Comparison of ENCODE assay signal across 8 cellular contexts in the genomic region with DNA sequence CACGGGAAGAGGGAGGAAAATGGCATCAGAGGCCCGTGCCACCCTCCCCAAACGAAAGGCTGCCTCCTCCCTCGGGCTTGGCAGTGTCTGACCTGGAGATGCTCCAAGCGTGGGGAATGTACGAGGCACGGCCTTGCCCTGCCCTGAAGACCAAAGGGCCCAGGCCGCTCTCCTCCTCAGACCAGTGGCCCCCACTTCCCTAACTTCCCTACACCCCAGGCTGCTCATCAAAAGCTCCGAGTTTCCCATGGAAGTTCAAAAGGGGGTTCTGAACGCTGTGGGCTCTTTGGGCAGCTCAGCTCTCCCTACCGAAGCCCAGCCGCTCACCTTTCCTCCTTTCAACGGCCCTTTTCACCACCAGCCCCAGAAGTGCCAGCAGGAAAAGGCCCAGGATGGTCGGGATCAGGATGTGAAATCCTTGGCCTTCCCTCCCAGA. TPM values are rescaled to one million over a fixed set of nuclear protein-coding genes. Genes with fewer than 3 reads are reported as not detected.
DNase-seq lines count a peak whose midpoint lies in the region; ATAC-seq, FAIRE-seq and TF ChIP-seq lines count a peak whose summit lies in the region.

No MANE protein-coding gene starts in this region.

- WGBS in K562 (ENCODE audit: insufficient coverage, low coverage, missing lambda C conversion rate), result 5% methylated on average over 14 of the region's 14 CpGs
- 23 to 48% (median 25%) methylated on average over 9 to 14 of the region's 14 CpGs for WGBS in stomach, 5 donors

- BruUV-seq in K562 (replicated peaks; lab: Mats Ljungman, UMichigan), result no TSS peak
- BruUV-seq in OCI-LY7 (replicated peaks; lab: Mats Ljungman, UMichigan), result no TSS peak

- H4K20me1 ChIP-seq in K562 (replicated peaks; ENCODE audit: control insufficient read depth, insufficient read depth, low read length), result 0 out of 2 replicates have a peak, but pooled peaks cover 3% of the 10 kb centered on the region
- H4K20me1 ChIP-seq in OCI-LY7 (ENCODE audit: insufficient read depth, low read length), result no peaks in the 10 kb centered on the region

- no peak for FAIRE-seq in K562 (lab: Jason Lieb, UNC)

- TF ChIP-seq EP300 in K562 (IDR thresholded peaks at IDR 0.05; ENCODE audit: low read length), result no peak
- no peak for TF ChIP-seq EP300 in stomach (IDR thresholded peaks at IDR 0.05)

- H3K9ac ChIP-seq in K562 (ENCODE audit: insufficient read depth in 1 of 2, low read depth in 2 of 2, low read length in 2 of 2), result peak overlapping the region in 1 of 2 experiments; percentile 83; a peak in 2 of 4 replicates

- ATAC-seq in K562, result peak; percentile 3; the same call in 1 of the 3 replicates

- DNase-seq in NCI-H345 treated with DMSO at 0.1 percent for 48 hours (lab: John Stamatoyannopoulos, UW; ENCODE audit: unreplicated experiment) (peak; percentile 22), NCI-H345 (lab: John Stamatoyannopoulos, UW) (no peak), K562 (ENCODE audit: extremely low read depth in 1 of 4, low spot score in 3 of 4) (no peak), iPS-NIHi7 (ENCODE audit: extremely low spot score) (peak; percentile 26), stomach (no peak), SHP77 treated with DMSO at 0.1 percent for 48 hours (lab: John Stamatoyannopoulos, UW) (no peak), NCI-H82 treated with DMSO at 0.1 percent for 48 hours (lab: John Stamatoyannopoulos, UW; ENCODE audit: unreplicated experiment) (no peak), OCI-LY7 (ENCODE audit: low spot score) (no peak)

- H3K4me2 ChIP-seq in K562 (ENCODE audit: insufficient read depth, low read length) (peak overlapping the region; percentile 66), OCI-LY7 (ENCODE audit: low read length) (no peak overlapping the region)

- no peak overlapping the region for H3K27ac ChIP-seq in K562 (ENCODE audit: extremely low read depth, low read depth, low read length)
- H3K27ac ChIP-seq in stomach, result peak overlapping the region; percentile 69 to 86 (median 72)
- H3K27ac ChIP-seq in OCI-LY7 (ENCODE audit: low read depth, low read length, poor library complexity, severe bottlenecking), result no peak overlapping the region

- H3K9me3 ChIP-seq in K562 (replicated peaks; ENCODE audit: control insufficient read depth, insufficient read depth, low read depth, low read length), result no peaks in the 10 kb centered on the region
- no peaks in the 10 kb centered on the region for H3K9me3 ChIP-seq in stomach
- no peaks in the 10 kb centered on the region for H3K9me3 ChIP-seq in OCI-LY7 (ENCODE audit: low read length)

- TF ChIP-seq RAD21 in K562 (CRISPR knock-in tag; conservative IDR thresholded peaks at IDR 0.05 in 1 of 2, IDR thresholded peaks at IDR 0.05 in 1 of 2), result no peak

- H3K4me1 ChIP-seq in K562 (replicated peaks in 1 of 2; ENCODE audit: control insufficient read depth in 2 of 2, insufficient read depth in 2 of 2, low read length in 2 of 2), result peaks cover 9 to 18% of the 10 kb centered on the region in 2 experiments; a peak in 4 of 5 replicates
- H3K4me1 ChIP-seq in stomach, result peaks cover 14 to 37% (median 22%) of the 10 kb centered on the region in 4 donors
- H3K4me1 ChIP-seq in OCI-LY7 (ENCODE audit: insufficient read depth, low read length, poor library complexity, severe bottlenecking), result peaks cover 13% of the 10 kb centered on the region

- in situ Hi-C loops in K562 (cut with MboI), result loop anchor here (5.0 to 25.0 kb wide), 3 partner anchors 173 to 423 kb away; partner anchors contain the start of gene EIF2D

- no peak for TF ChIP-seq CTCF in K562 (IDR thresholded peaks at IDR 0.05 in 2 of 3, conservative IDR thresholded peaks at IDR 0.05 in 1 of 3; ENCODE audit: insufficient read depth in 2 of 3, low read depth in 1 of 3, low read length in 3 of 3)
- no peak for TF ChIP-seq CTCF in stomach (IDR thresholded peaks at IDR 0.05)
- TF ChIP-seq CTCF in OCI-LY7 (conservative IDR thresholded peaks at IDR 0.05; ENCODE audit: low read length), result no peak

- TF ChIP-seq POLR2A in K562 (conservative IDR thresholded peaks at IDR 0.05), result no peak
- no peak for TF ChIP-seq POLR2A in stomach (IDR thresholded peaks at IDR 0.05)

- H3K79me2 ChIP-seq in K562 (ENCODE audit: control insufficient read depth, insufficient read depth, low read length), result no peaks in the 10 kb centered on the region
- H3K79me2 ChIP-seq in OCI-LY7 (ENCODE audit: insufficient read depth, low read depth, low read length), result no peaks in the 10 kb centered on the region

- no peaks in the 10 kb centered on the region for H3K9me2 ChIP-seq in OCI-LY7 (ENCODE audit: insufficient read depth, low read length)

- H2AFZ ChIP-seq in K562 (ENCODE audit: low read depth, low read length), result peak overlapping the region; percentile 61
- no peak overlapping the region for H2AFZ ChIP-seq in OCI-LY7 (ENCODE audit: low read length)

- H3K4me3 ChIP-seq in K562 (peak overlapping the region; percentile 41), stomach (peak overlapping the region; percentile 46 to 63 (median 52)), OCI-LY7 (ENCODE audit: low read depth, low read length, poor library complexity, severe bottlenecking) (no peak overlapping the region)

- POLR2A ChIA-PET in K562 (lab: Yijun Ruan, JAX), result interaction anchor here (0.7 to 1.7 kb wide), 5 partner anchors 144 to 298 kb away, joined by 3 to 5 read pairs (median 5); no protein-coding TSS in a partner anchor
- POLR2A ChIA-PET in OCI-LY7 (lab: Charles Lee), result interaction anchor here (0.6 kb wide), 1 partner anchor 243 kb away, joined by 4 read pairs; no protein-coding TSS in a partner anchor

- H3K27me3 ChIP-seq in K562 (ENCODE audit: control insufficient read depth in 2 of 2, insufficient read depth in 2 of 2, low read length in 2 of 2) (peaks cover 30 to 50% of the 10 kb centered on the region in 2 experiments), stomach (peaks cover 0 to 39% (median 10%) of the 10 kb centered on the region in 3 donors)

- CTCF ChIA-PET in K562 (lab: Yijun Ruan, JAX; ENCODE audit: low intra/inter-chr PET ratio), result interaction anchor here (0.8 to 3.8 kb wide), 6 partner anchors 168 to 302 kb away, joined by 3 to 33 read pairs (median 9); partner anchors contain the start of gene EIF2D
- CTCF ChIA-PET in OCI-LY7 (lab: Charles Lee; ENCODE audit: unreplicated experiment), result interaction anchor here (1.1 kb wide), 1 partner anchor 246 kb away, joined by 3 read pairs; no protein-coding TSS in a partner anchor

- H3K9me1 ChIP-seq in K562 (ENCODE audit: control insufficient read depth, insufficient read depth, low read length), result no peaks in the 10 kb centered on the region

- intact Hi-C loops in K562 (cut with micrococcal nuclease) (loop anchor here (2.0 to 5.0 kb wide), 5 partner anchors 45 to 587 kb away; partner anchors contain the start of genes CR1 and IL20), stomach (cut with DNase I; ENCODE audit: low total_unique reads) (loop anchor here (10.0 kb wide), 2 partner anchors 175 to 275 kb away; partner anchors contain the start of gene DYRK3), OCI-LY7 (cut with micrococcal nuclease; ENCODE audit: unreplicated experiment) (loop anchor here (5.0 kb wide), 1 partner anchor 43 kb away; the partner anchor contains the start of gene IL20)

- no peaks in the 10 kb centered on the region for H3K36me3 ChIP-seq in K562 (ENCODE audit: control insufficient read depth, insufficient read depth, low read length)
- H3K36me3 ChIP-seq in stomach, result no peaks in the 10 kb centered on the region
- no peaks in the 10 kb centered on the region for H3K36me3 ChIP-seq in OCI-LY7 (ENCODE audit: insufficient read depth, low read length)

RNA-seq across cellular contexts. Expression of gene FCMR, which starts 11.8 kb away (rescaled TPM):
- total RNA-seq in K562 (2011; cell fraction: chromatin; rRNA removed; ENCODE audit: low replicate concordance), result not detected in 2 replicates
- not detected in 2 replicates for total RNA-seq in K562 (2011; cell fraction: nucleolus; rRNA removed)
- not detected in 2 replicates for total RNA-seq in K562 (2011; cell fraction: nucleoplasm; rRNA removed)
- not detected in 2 replicates for total RNA-seq in K562 (2014; rRNA removed)
- total RNA-seq in K562 (2014; rRNA removed; fragmentation: Illumina TruSeq; extraction: Trizol), result not detected in 2 replicates
- total RNA-seq in K562 (2015; rRNA removed; fragmentation: Illumina TruSeq; extraction: Trizol), result 0.11 TPM in 1 of 2 replicates, not detected in the other
- 0.54 and 0.82 TPM in 2 replicates for total RNA-seq in K562 (2021)
- not detected in 2 replicates for polyA plus RNA-seq in K562 (2011; rRNA removed)
- polyA plus RNA-seq in K562 (2011; cell fraction: cytosol; rRNA removed), result 0.22 and 0.28 TPM in 2 replicates
- 0.25 and 0.26 TPM in 2 replicates for polyA plus RNA-seq in K562 (2011; cell fraction: nucleus; rRNA removed)
- 0.16 and 0.55 TPM in 2 replicates for polyA plus RNA-seq in K562 (2012)
- 0.30 and 0.32 TPM in 2 replicates for polyA plus RNA-seq in K562 (2014; fragmentation: Illumina TruSeq; extraction: Trizol)
- polyA plus RNA-seq in K562 (2014; fragmentation: Nextera tagmentation; extraction: Ambion mirVana), result under 1 TPM in 1 of 2 experiments, not detected in 1; 0.11 TPM
- not detected in 2 replicates for polyA plus RNA-seq in K562 (2014; rRNA removed)
- polyA minus RNA-seq in K562 (2011; rRNA and poly(A)+ RNA removed), result 0.32 TPM in 1 of 2 replicates, not detected in the other
- polyA minus RNA-seq in K562 (2011; cell fraction: cytosol; rRNA and poly(A)+ RNA removed), result not detected in 2 replicates
- not detected in 2 replicates for polyA minus RNA-seq in K562 (2011; cell fraction: nucleus; rRNA and poly(A)+ RNA removed)
- total RNA-seq in stomach, result 1 to 10 TPM in 3 of 5 donors, not detected in 2; 4.5 to 6.6 (median 5.2) TPM
- polyA plus RNA-seq in stomach, result 1 to 10 TPM; 3.3 to 6.7 (median 3.7) TPM
- 3.2 and 5.2 TPM in 2 replicates for total RNA-seq in OCI-LY7 (2014; rRNA removed; shearing (Covaris generic))
- 9.2 and 10.6 TPM in 2 replicates for total RNA-seq in OCI-LY7 (2022)

RNA-seq across cellular contexts. Expression of gene IL24, which starts 12.7 kb away (rescaled TPM):
- not detected in 2 replicates for total RNA-seq in K562 (2011; cell fraction: chromatin; rRNA removed; ENCODE audit: low replicate concordance)
- total RNA-seq in K562 (2011; cell fraction: nucleolus; rRNA removed), result not detected in 2 replicates
- not detected in 2 replicates for total RNA-seq in K562 (2011; cell fraction: nucleoplasm; rRNA removed)
- total RNA-seq in K562 (2014; rRNA removed) (not detected in 2 replicates), K562 (2014; rRNA removed; fragmentation: Illumina TruSeq; extraction: Trizol) (not detected in 2 replicates), K562 (2015; rRNA removed; fragmentation: Illumina TruSeq; extraction: Trizol) (not detected in 2 replicates), K562 (2021) (not detected in 2 replicates), stomach (not detected), OCI-LY7 (2022) (not detected in 2 replicates)
- polyA plus RNA-seq in K562 (2011; rRNA removed) (not detected in 2 replicates), K562 (2014; fragmentation: Illumina TruSeq; extraction: Trizol) (not detected in 2 replicates), K562 (2014; fragmentation: Nextera tagmentation; extraction: Ambion mirVana) (under 1 TPM in 1 of 2 experiments, not detected in 1; 0.04 TPM), K562 (2014; rRNA removed) (0.19 TPM in 1 of 2 replicates, not detected in the other), stomach (under 1 TPM in 1 of 3 donors, not detected in 2; 1.00 TPM)
- 0.04 and 0.06 TPM in 2 replicates for polyA plus RNA-seq in K562 (2011; cell fraction: cytosol; rRNA removed)
- 0.07 TPM in 1 of 2 replicates, not detected in the other for polyA plus RNA-seq in K562 (2011; cell fraction: nucleus; rRNA removed)
- polyA plus RNA-seq in K562 (2012), result 0.04 and 0.22 TPM in 2 replicates
- polyA minus RNA-seq in K562 (2011; rRNA and poly(A)+ RNA removed), result not detected in 2 replicates
- not detected in 2 replicates for polyA minus RNA-seq in K562 (2011; cell fraction: cytosol; rRNA and poly(A)+ RNA removed)
- polyA minus RNA-seq in K562 (2011; cell fraction: nucleus; rRNA and poly(A)+ RNA removed), result not detected in 2 replicates
- not detected in 2 replicates for total RNA-seq in OCI-LY7 (2014; rRNA removed; shearing (Covaris generic))

RNA-seq across cellular contexts. Expression of gene PIGR, which starts 36.4 kb away (rescaled TPM):
- total RNA-seq in K562 (2011; cell fraction: chromatin; rRNA removed; ENCODE audit: low replicate concordance), result not detected in 2 replicates
- total RNA-seq in K562 (2011; cell fraction: nucleolus; rRNA removed), result not detected in 2 replicates
- total RNA-seq in K562 (2011; cell fraction: nucleoplasm; rRNA removed), result not detected in 2 replicates
- 0.05 TPM in 1 of 2 replicates, not detected in the other for total RNA-seq in K562 (2014; rRNA removed)
- total RNA-seq in K562 (2014; rRNA removed; fragmentation: Illumina TruSeq; extraction: Trizol), result not detected in 2 replicates
- total RNA-seq in K562 (2015; rRNA removed; fragmentation: Illumina TruSeq; extraction: Trizol), result 0.04 TPM in 1 of 2 replicates, not detected in the other
- total RNA-seq in K562 (2021), result 1.5 and 2.7 TPM in 2 replicates
- polyA plus RNA-seq in K562 (2011; rRNA removed), result not detected in 2 replicates
- polyA plus RNA-seq in K562 (2011; cell fraction: cytosol; rRNA removed), result 0.01 TPM in 1 of 2 replicates, not detected in the other
- polyA plus RNA-seq in K562 (2011; cell fraction: nucleus; rRNA removed), result not detected in 2 replicates
- polyA plus RNA-seq in K562 (2012), result 0.05 and 0.10 TPM in 2 replicates
- 0.03 TPM in 1 of 2 replicates, not detected in the other for polyA plus RNA-seq in K562 (2014; fragmentation: Illumina TruSeq; extraction: Trizol)
- under 1 TPM; 0.01 to 0.03 TPM for polyA plus RNA-seq in K562 (2014; fragmentation: Nextera tagmentation; extraction: Ambion mirVana)
- polyA plus RNA-seq in K562 (2014; rRNA removed), result not detected in 2 replicates
- not detected in 2 replicates for polyA minus RNA-seq in K562 (2011; rRNA and poly(A)+ RNA removed)
- polyA minus RNA-seq in K562 (2011; cell fraction: cytosol; rRNA and poly(A)+ RNA removed), result not detected in 2 replicates
- not detected in 2 replicates for polyA minus RNA-seq in K562 (2011; cell fraction: nucleus; rRNA and poly(A)+ RNA removed)
- 1,000 to 10,000 TPM in 2 of 5 donors, 100 to 1,000 TPM in 2, 10 to 100 TPM in 1; 72.7 to 3,112 (median 316) TPM for total RNA-seq in stomach
- 100 to 1,000 TPM in 2 of 3 donors, 1 to 10 TPM in 1; 6.3 to 176 (median 150) TPM for polyA plus RNA-seq in stomach
- total RNA-seq in OCI-LY7 (2014; rRNA removed; shearing (Covaris generic)), result 0.03 TPM in 1 of 2 replicates, not detected in the other
- 0.17 TPM in 1 of 2 replicates, not detected in the other for total RNA-seq in OCI-LY7 (2022)

RNA-seq across cellular contexts. Expression of gene IL20, which starts 44.5 kb away (rescaled TPM):
- not detected in 2 replicates for total RNA-seq in K562 (2011; cell fraction: chromatin; rRNA removed; ENCODE audit: low replicate concordance)
- total RNA-seq in K562 (2011; cell fraction: nucleolus; rRNA removed), result not detected in 2 replicates
- not detected in 2 replicates for total RNA-seq in K562 (2011; cell fraction: nucleoplasm; rRNA removed)
- not detected in 2 replicates for total RNA-seq in K562 (2014; rRNA removed)
- not detected in 2 replicates for total RNA-seq in K562 (2014; rRNA removed; fragmentation: Illumina TruSeq; extraction: Trizol)
- not detected in 2 replicates for total RNA-seq in K562 (2015; rRNA removed; fragmentation: Illumina TruSeq; extraction: Trizol)
- total RNA-seq in K562 (2021), result not detected in 2 replicates
- not detected in 2 replicates for polyA plus RNA-seq in K562 (2011; rRNA removed)
- polyA plus RNA-seq in K562 (2011; cell fraction: cytosol; rRNA removed), result not detected in 2 replicates
- polyA plus RNA-seq in K562 (2011; cell fraction: nucleus; rRNA removed), result not detected in 2 replicates
- not detected in 2 replicates for polyA plus RNA-seq in K562 (2012)
- polyA plus RNA-seq in K562 (2014; fragmentation: Illumina TruSeq; extraction: Trizol), result not detected in 2 replicates
- not detected for polyA plus RNA-seq in K562 (2014; fragmentation: Nextera tagmentation; extraction: Ambion mirVana)
- not detected in 2 replicates for polyA plus RNA-seq in K562 (2014; rRNA removed)
- polyA minus RNA-seq in K562 (2011; rRNA and poly(A)+ RNA removed), result not detected in 2 replicates
- not detected in 2 replicates for polyA minus RNA-seq in K562 (2011; cell fraction: cytosol; rRNA and poly(A)+ RNA removed)
- not detected in 2 replicates for polyA minus RNA-seq in K562 (2011; cell fraction: nucleus; rRNA and poly(A)+ RNA removed)
- not detected for total RNA-seq in stomach
- under 1 TPM in 1 of 3 donors, not detected in 2; 0.13 TPM for polyA plus RNA-seq in stomach
- not detected in 2 replicates for total RNA-seq in OCI-LY7 (2014; rRNA removed; shearing (Covaris generic))
- total RNA-seq in OCI-LY7 (2022), result not detected in 2 replicates

Comparison
In these comparisons a context has a peak if more than half of its experiments do, and no peak if none do; other contexts are left out.
1. DNase-seq: peak in NCI-H345 treated with DMSO at 0.1 percent for 48 hours (single experiment) and iPS-NIHi7 (single experiment); none in NCI-H345 (single experiment), K562 (0 of 4), stomach (single experiment), SHP77 treated with DMSO at 0.1 percent for 48 hours (single experiment), NCI-H82 treated with DMSO at 0.1 percent for 48 hours (single experiment) and OCI-LY7 (single experiment).
2. H3K27ac ChIP-seq: peak in stomach (5 of 5); none in K562 (single experiment) and OCI-LY7 (single experiment).
3. RNA of gene PIGR, which starts 36.4 kb away (total RNA-seq): 72.7 to 3,112 TPM in stomach; 0.04 to 2.7 TPM in K562 and 0.03 to 0.17 TPM in OCI-LY7; every median in the first group is over 10 times any median in the second.